ENCODE assay signal across 2 cellular contexts in the genomic region with DNA sequence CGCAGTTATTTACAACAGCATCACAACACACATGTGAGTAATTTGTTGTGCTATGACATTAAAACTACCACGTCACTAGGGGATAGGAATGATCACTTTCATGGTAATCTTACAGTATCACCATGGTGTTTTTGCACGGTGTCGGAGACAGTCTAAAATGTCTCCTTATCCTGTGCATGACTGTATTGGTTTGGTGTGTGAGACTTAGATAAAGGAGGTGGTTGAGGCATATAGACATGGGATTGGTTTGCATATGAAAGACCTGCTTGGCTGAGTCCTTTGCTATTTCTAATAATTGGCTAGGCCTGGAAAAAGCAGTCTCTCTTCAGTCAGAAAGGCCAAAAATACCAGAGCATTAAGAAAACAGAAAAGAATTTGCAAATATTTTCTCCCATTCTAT.
TF ChIP-seq lines count a peak whose summit lies in the region.

No MANE protein-coding gene starts in this region.

TF ChIP-seq in IMR-90, 13 proteins besides CTCF, POLR2A, EP300 and RAD21:
- no peak for TF ChIP-seq SMC3 (IDR thresholded peaks at IDR 0.05; ENCODE audit: low read depth, low read length)
- TF ChIP-seq, protein P1, sequence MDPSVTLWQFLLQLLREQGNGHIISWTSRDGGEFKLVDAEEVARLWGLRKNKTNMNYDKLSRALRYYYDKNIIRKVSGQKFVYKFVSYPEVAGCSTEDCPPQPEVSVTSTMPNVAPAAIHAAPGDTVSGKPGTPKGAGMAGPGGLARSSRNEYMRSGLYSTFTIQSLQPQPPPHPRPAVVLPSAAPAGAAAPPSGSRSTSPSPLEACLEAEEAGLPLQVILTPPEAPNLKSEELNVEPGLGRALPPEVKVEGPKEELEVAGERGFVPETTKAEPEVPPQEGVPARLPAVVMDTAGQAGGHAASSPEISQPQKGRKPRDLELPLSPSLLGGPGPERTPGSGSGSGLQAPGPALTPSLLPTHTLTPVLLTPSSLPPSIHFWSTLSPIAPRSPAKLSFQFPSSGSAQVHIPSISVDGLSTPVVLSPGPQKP (IDR thresholded peaks at IDR 0.05; ENCODE audit: borderline replicate concordance, low read depth, low read length), result no peak
- no peak for TF ChIP-seq MXI1 (IDR thresholded peaks at IDR 0.05; ENCODE audit: borderline replicate concordance, low read depth, low read length)
- no peak for TF ChIP-seq MAFK (IDR thresholded peaks at IDR 0.05; ENCODE audit: low read depth, low read length)
- no peak for TF ChIP-seq RFX5 (IDR thresholded peaks at IDR 0.05; ENCODE audit: low read depth, low read length)
- no peak for TF ChIP-seq CEBPB (IDR thresholded peaks at IDR 0.05; ENCODE audit: low read depth, low read length)
- TF ChIP-seq, protein P2, sequence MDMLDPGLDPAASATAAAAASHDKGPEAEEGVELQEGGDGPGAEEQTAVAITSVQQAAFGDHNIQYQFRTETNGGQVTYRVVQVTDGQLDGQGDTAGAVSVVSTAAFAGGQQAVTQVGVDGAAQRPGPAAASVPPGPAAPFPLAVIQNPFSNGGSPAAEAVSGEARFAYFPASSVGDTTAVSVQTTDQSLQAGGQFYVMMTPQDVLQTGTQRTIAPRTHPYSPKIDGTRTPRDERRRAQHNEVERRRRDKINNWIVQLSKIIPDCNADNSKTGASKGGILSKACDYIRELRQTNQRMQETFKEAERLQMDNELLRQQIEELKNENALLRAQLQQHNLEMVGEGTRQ (IDR thresholded peaks at IDR 0.05; ENCODE audit: low read depth, low read length), result no peak
- no peak for TF ChIP-seq CHD1 (IDR thresholded peaks at IDR 0.05; ENCODE audit: low read depth, low read length)
- no peak for TF ChIP-seq NFE2L2 (IDR thresholded peaks at IDR 0.05; ENCODE audit: low read depth, low read length)
- TF ChIP-seq MAZ (IDR thresholded peaks at IDR 0.05; ENCODE audit: borderline replicate concordance, low read depth, low read length), result no peak
- no peak for TF ChIP-seq RCOR1 (IDR thresholded peaks at IDR 0.05; ENCODE audit: insufficient replicate concordance, low read length)
- TF ChIP-seq BHLHE40 (IDR thresholded peaks at IDR 0.05; ENCODE audit: low read depth, low read length), result no peak
- TF ChIP-seq FOS (IDR thresholded peaks at IDR 0.05; ENCODE audit: low read depth, low read length), result no peak

TF ChIP-seq in K562, 482 proteins besides CTCF, POLR2A, EP300 and RAD21 (continues in another document):
- TF ChIP-seq CREM (IDR thresholded peaks at IDR 0.05; ENCODE audit: low read depth) (0 out of 2 replicates have a peak, but pooled peaks have one; percentile 10), MBD2 (IDR thresholded peaks at IDR 0.05; ENCODE audit: borderline replicate concordance, low read depth) (no peak), ZNF3 (CRISPR knock-in tag; IDR thresholded peaks at IDR 0.05) (no peak), RBM14 (IDR thresholded peaks at IDR 0.05; ENCODE audit: borderline replicate concordance, insufficient read depth, low read depth, low read length) (no peak), ARHGAP35 (IDR thresholded peaks at IDR 0.05; ENCODE audit: partially characterized antibody) (no peak), ZNF354B (CRISPR knock-in tag; IDR thresholded peaks at IDR 0.05) (no peak), NCOA2 (IDR thresholded peaks at IDR 0.05; ENCODE audit: partially characterized antibody in 2 of 2) (no peak), XRCC3 (IDR thresholded peaks at IDR 0.05) (no peak), ZNF75A (CRISPR knock-in tag; IDR thresholded peaks at IDR 0.05) (no peak), ILF3 (IDR thresholded peaks at IDR 0.05; ENCODE audit: borderline replicate concordance) (no peak), TFAM (CRISPR knock-in tag; conservative IDR thresholded peaks at IDR 0.05) (no peak), DACH1 (IDR thresholded peaks at IDR 0.05; ENCODE audit: partially characterized antibody) (no peak), TEAD4 (IDR thresholded peaks at IDR 0.05; ENCODE audit: low read length) (peak; percentile 23; the same call in 1 of the 2 replicates), TEAD4 (CRISPR knock-in tag; IDR thresholded peaks at IDR 0.05; ENCODE audit: borderline replicate concordance) (no peak), ZNF79 (CRISPR knock-in tag; IDR thresholded peaks at IDR 0.05; ENCODE audit: low read depth) (no peak), EP400 (IDR thresholded peaks at IDR 0.05) (no peak), FOXJ2 (tag; IDR thresholded peaks at IDR 0.05) (no peak), FOXJ3 (CRISPR knock-in tag; IDR thresholded peaks at IDR 0.05) (no peak), MXI1 (IDR thresholded peaks at IDR 0.05; ENCODE audit: low read depth, low read length) (no peak), CEBPB (tag; IDR thresholded peaks at IDR 0.05) (no peak), POLR2G (IDR thresholded peaks at IDR 0.05; ENCODE audit: low read depth, low read length) (no peak), ZEB2 (IDR thresholded peaks at IDR 0.05) (no peak), U2AF2 (optimal IDR thresholded peaks at IDR 0.05; ENCODE audit: low read depth, low read length) (no peak), HNRNPUL1 (IDR thresholded peaks at IDR 0.05; ENCODE audit: low read length) (no peak), FOXM1 (IDR thresholded peaks at IDR 0.05; ENCODE audit: low read depth) (no peak), FOXM1 (CRISPR knock-in tag; IDR thresholded peaks at IDR 0.05; ENCODE audit: low read depth) (no peak), ESRRA (IDR thresholded peaks at IDR 0.05; ENCODE audit: borderline replicate concordance, low read depth) (no peak), KAT2B (IDR thresholded peaks at IDR 0.05; ENCODE audit: low read depth, low read length) (no peak), CBFA2T2 (conservative IDR thresholded peaks at IDR 0.05) (peak; percentile 48), ZNF586 (CRISPR knock-in tag; conservative IDR thresholded peaks at IDR 0.05) (no peak), TAL1 (IDR thresholded peaks at IDR 0.05) (peak; percentile 38; the same call in 1 of the 2 replicates)
- TF ChIP-seq, protein P3, sequence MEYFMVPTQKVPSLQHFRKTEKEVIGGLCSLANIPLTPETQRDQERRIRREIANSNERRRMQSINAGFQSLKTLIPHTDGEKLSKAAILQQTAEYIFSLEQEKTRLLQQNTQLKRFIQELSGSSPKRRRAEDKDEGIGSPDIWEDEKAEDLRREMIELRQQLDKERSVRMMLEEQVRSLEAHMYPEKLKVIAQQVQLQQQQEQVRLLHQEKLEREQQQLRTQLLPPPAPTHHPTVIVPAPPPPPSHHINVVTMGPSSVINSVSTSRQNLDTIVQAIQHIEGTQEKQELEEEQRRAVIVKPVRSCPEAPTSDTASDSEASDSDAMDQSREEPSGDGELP (CRISPR knock-in tag; IDR thresholded peaks at IDR 0.05; ENCODE audit: borderline replicate concordance), result no peak
- TF ChIP-seq, protein P4, sequence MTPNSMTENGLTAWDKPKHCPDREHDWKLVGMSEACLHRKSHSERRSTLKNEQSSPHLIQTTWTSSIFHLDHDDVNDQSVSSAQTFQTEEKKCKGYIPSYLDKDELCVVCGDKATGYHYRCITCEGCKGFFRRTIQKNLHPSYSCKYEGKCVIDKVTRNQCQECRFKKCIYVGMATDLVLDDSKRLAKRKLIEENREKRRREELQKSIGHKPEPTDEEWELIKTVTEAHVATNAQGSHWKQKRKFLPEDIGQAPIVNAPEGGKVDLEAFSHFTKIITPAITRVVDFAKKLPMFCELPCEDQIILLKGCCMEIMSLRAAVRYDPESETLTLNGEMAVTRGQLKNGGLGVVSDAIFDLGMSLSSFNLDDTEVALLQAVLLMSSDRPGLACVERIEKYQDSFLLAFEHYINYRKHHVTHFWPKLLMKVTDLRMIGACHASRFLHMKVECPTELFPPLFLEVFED (CRISPR knock-in tag; conservative IDR thresholded peaks at IDR 0.05), result no peak
- TF ChIP-seq, protein P5, sequence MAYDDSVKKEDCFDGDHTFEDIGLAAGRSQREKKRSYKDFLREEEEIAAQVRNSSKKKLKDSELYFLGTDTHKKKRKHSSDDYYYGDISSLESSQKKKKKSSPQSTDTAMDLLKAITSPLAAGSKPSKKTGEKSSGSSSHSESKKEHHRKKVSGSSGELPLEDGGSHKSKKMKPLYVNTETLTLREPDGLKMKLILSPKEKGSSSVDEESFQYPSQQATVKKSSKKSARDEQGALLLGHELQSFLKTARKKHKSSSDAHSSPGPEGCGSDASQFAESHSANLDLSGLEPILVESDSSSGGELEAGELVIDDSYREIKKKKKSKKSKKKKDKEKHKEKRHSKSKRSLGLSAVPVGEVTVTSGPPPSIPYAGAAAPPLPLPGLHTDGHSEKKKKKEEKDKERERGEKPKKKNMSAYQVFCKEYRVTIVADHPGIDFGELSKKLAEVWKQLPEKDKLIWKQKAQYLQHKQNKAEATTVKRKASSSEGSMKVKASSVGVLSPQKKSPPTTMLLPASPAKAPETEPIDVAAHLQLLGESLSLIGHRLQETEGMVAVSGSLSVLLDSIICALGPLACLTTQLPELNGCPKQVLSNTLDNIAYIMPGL (CRISPR knock-in tag; IDR thresholded peaks at IDR 0.05), result no peak
- TF ChIP-seq, protein P6, sequence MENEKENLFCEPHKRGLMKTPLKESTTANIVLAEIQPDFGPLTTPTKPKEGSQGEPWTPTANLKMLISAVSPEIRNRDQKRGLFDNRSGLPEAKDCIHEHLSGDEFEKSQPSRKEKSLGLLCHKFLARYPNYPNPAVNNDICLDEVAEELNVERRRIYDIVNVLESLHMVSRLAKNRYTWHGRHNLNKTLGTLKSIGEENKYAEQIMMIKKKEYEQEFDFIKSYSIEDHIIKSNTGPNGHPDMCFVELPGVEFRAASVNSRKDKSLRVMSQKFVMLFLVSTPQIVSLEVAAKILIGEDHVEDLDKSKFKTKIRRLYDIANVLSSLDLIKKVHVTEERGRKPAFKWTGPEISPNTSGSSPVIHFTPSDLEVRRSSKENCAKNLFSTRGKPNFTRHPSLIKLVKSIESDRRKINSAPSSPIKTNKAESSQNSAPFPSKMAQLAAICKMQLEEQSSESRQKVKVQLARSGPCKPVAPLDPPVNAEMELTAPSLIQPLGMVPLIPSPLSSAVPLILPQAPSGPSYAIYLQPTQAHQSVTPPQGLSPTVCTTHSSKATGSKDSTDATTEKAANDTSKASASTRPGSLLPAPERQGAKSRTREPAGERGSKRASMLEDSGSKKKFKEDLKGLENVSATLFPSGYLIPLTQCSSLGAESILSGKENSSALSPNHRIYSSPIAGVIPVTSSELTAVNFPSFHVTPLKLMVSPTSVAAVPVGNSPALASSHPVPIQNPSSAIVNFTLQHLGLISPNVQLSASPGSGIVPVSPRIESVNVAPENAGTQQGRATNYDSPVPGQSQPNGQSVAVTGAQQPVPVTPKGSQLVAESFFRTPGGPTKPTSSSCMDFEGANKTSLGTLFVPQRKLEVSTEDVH (IDR thresholded peaks at IDR 0.05; ENCODE audit: low read depth, partially characterized antibody), result no peak
- TF ChIP-seq, protein P7, sequence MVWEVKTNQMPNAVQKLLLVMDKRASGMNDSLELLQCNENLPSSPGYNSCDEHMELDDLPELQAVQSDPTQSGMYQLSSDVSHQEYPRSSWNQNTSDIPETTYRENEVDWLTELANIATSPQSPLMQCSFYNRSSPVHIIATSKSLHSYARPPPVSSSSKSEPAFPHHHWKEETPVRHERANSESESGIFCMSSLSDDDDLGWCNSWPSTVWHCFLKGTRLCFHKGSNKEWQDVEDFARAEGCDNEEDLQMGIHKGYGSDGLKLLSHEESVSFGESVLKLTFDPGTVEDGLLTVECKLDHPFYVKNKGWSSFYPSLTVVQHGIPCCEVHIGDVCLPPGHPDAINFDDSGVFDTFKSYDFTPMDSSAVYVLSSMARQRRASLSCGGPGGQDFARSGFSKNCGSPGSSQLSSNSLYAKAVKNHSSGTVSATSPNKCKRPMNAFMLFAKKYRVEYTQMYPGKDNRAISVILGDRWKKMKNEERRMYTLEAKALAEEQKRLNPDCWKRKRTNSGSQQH (CRISPR knock-in tag; IDR thresholded peaks at IDR 0.05), result no peak
- TF ChIP-seq, protein P8, sequence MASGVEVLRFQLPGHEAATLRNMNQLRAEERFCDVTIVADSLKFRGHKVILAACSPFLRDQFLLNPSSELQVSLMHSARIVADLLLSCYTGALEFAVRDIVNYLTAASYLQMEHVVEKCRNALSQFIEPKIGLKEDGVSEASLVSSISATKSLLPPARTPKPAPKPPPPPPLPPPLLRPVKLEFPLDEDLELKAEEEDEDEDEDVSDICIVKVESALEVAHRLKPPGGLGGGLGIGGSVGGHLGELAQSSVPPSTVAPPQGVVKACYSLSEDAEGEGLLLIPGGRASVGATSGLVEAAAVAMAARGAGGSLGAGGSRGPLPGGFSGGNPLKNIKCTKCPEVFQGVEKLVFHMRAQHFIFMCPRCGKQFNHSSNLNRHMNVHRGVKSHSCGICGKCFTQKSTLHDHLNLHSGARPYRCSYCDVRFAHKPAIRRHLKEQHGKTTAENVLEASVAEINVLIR (CRISPR knock-in tag; IDR thresholded peaks at IDR 0.05), result no peak
